12 cellular contexts compared by ENCODE assay signal in genomic region chr9:121853617-121854395, GRCh38.
"Had no signal": no experiment of that assay in that cellular context is flagged by ENCODE, and none has a peak within 500 bp of the region (broad histone marks: within the 10 kb centered on the region; RNA-seq: fewer than 3 reads in every experiment).

No MANE protein-coding gene starts in this region.

- H3K36me3 ChIP-seq: colonic mucosa, upper lobe of left lung had no signal

- DNase-seq: activated CD4-positive, alpha-beta T cell treated with anti-CD3 and anti-CD28 coated beads, Interleukin-2, amount 10 ng/mL, durations not matched to agents 7 days and 5 days; activated naive CD4-positive, alpha-beta T cell treated with anti-CD3 and anti-CD28 coated beads, Interleukin-2, amount 10 ng/mL, durations not matched to agents 7 days and 5 days; activated T-cell treated with anti-CD3 and anti-CD28 coated beads, Interleukin-2, amount 50 U/mL, for 1 hour; central memory CD4-positive, alpha-beta T cell; colonic mucosa; retina; stimulated activated CD4-positive, alpha-beta T cell treated with anti-CD3 and anti-CD28 coated beads, Interleukin-4, amount 100 ng/mL, for 24 hours; stimulated activated naive CD4-positive, alpha-beta T cell treated with Interleukin-2 at 50 U/mL for 16 hours had no signal

- H3K27me3 ChIP-seq: colonic mucosa, upper lobe of left lung had no signal

- H3K27ac ChIP-seq: colonic mucosa, upper lobe of left lung had no signal

- H3K4me3 ChIP-seq: colonic mucosa, lung, skin epidermis, upper lobe of left lung had no signal

- H3K9me3 ChIP-seq: colonic mucosa had no signal

- H3K4me1 ChIP-seq: colonic mucosa had no signal

- FAIRE-seq: endothelial cell of umbilical vein had no signal
